ENCODE assay signal across 10 cellular contexts in the genomic region with DNA sequence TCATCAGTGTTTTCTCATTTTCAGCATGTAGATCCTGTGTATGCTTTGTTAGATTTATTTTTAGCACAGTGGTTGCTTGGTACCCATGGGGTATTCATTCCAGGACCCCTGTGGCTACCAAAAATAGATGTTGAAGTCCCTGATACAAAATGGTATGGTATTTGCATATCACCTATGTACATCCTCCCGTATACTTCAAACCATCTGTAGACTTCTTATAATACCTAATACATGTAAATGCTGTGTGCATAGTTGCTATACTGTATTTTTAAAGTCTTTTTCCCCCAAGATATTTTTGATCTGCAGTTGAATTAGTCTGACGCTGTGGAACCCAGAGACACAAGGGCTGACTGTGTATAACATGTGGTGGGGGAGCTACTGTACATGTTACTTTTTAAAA.
"Had no signal": no experiment of that assay in that cellular context is flagged by ENCODE, and none has a peak within 500 bp of the region (broad histone marks: within the 10 kb centered on the region; RNA-seq: fewer than 3 reads in every experiment).

No MANE protein-coding gene starts in this region.

- H3K27me3 ChIP-seq: gastroesophageal sphincter, pancreas had no signal

- H3K9me3 ChIP-seq: gastroesophageal sphincter, lower lobe of right lung, pancreas had no signal

- DNase-seq: activated CD4-positive, alpha-beta T cell treated with anti-CD3 and anti-CD28 coated beads, Interleukin-2, amount 10 ng/mL, durations not matched to agents 7 days and 5 days; activated naive CD4-positive, alpha-beta T cell treated with Interleukin-2 at 50 U/mL for 16 hours; erythroblast; left cardiac atrium; lower lobe of right lung; midbrain; pancreas; stimulated activated CD4-positive, alpha-beta T cell treated with anti-CD3 and anti-CD28 coated beads, Interleukin-1b, Interleukin-23, amount 100 ng/mL, for 48 hours had no signal

- H3K27me3 Mint-ChIP-seq: activated CD4-positive, alpha-beta T cell treated with anti-CD3 and anti-CD28 coated beads, Interleukin-2, amount 10 ng/mL, durations not matched to agents 7 days and 5 days had no signal

- FAIRE-seq: pancreas had no signal

- H3K36me3 ChIP-seq: lower lobe of right lung, pancreas had no signal

- H3K4me1 Mint-ChIP-seq: activated CD4-positive, alpha-beta T cell treated with anti-CD3 and anti-CD28 coated beads, Interleukin-2, amount 10 ng/mL, durations not matched to agents 7 days and 5 days had no signal

- H3K4me3 Mint-ChIP-seq: activated CD4-positive, alpha-beta T cell treated with anti-CD3 and anti-CD28 coated beads, Interleukin-2, amount 10 ng/mL, durations not matched to agents 7 days and 5 days; T-helper 2 cell treated with Interferon-gamma antibody and Interleukin-4, amounts not matched to agents 5 μg/mL and 100 μg/mL, for 36 hours had no signal

- ATAC-seq: gastroesophageal sphincter, left cardiac atrium, lower lobe of right lung, pancreas had no signal

- H3K4me1 ChIP-seq: lower lobe of right lung, pancreas had no signal

- H3K27ac ChIP-seq: gastroesophageal sphincter, lower lobe of right lung, pancreas had no signal

- H3K9me3 Mint-ChIP-seq: activated CD4-positive, alpha-beta T cell treated with anti-CD3 and anti-CD28 coated beads, Interleukin-2, amount 10 ng/mL, durations not matched to agents 7 days and 5 days; T-helper 2 cell treated with Interferon-gamma antibody and Interleukin-4, amounts not matched to agents 5 μg/mL and 100 μg/mL, for 36 hours had no signal

- H3K27ac Mint-ChIP-seq: activated CD4-positive, alpha-beta T cell treated with anti-CD3 and anti-CD28 coated beads, Interleukin-2, amount 10 ng/mL, durations not matched to agents 7 days and 5 days; T-helper 2 cell treated with Interferon-gamma antibody and Interleukin-4, amounts not matched to agents 5 μg/mL and 100 μg/mL, for 36 hours had no signal

- H3K4me3 ChIP-seq: gastroesophageal sphincter, lower lobe of right lung, pancreas had no signal
